8 cellular contexts compared by ENCODE assay signal in genomic region chr14:77588411-77589025, GRCh38. TPM values are rescaled to one million over a fixed set of nuclear protein-coding genes. Genes with fewer than 3 reads are reported as not detected.
DNase-seq lines count a peak whose midpoint lies in the region; ATAC-seq, FAIRE-seq and TF ChIP-seq lines count a peak whose summit lies in the region.
"Not testable (repeated sequence)": the region's sequence is repeated elsewhere in the genome, so short reads cannot be mapped to it uniquely, and the experiment has no call there.

No MANE protein-coding gene starts in this region.

- not testable (repeated sequence) for TF ChIP-seq CTCF in A673 (conservative IDR thresholded peaks at IDR 0.05; ENCODE audit: low read depth, low read length); chondrocyte (IDR thresholded peaks at IDR 0.05); right lobe of liver (IDR thresholded peaks at IDR 0.05)

- H3K36me3 ChIP-seq in A673 (ENCODE audit: insufficient read depth, low read length, poor library complexity, severe bottlenecking); right lobe of liver: not testable (repeated sequence)

- H3K27ac Mint-ChIP-seq in activated CD4-positive, alpha-beta T cell treated with anti-CD3 and anti-CD28 coated beads, Interleukin-2, amount 10 ng/mL, durations not matched to agents 24 days and 14 days, result not testable (repeated sequence)
- peak overlapping the region; percentile 54 for H3K27ac Mint-ChIP-seq in chondrocyte (ENCODE audit: unreplicated experiment)
- peak overlapping the region; percentile 40 for H3K27ac Mint-ChIP-seq in stimulated activated effector memory CD8-positive, alpha-beta T cell treated with anti-CD3 and anti-CD28 coated beads, Interleukin-12 subunit alpha, Interleukin-12 subunit beta, amount 100 ng/mL, for 72 hours

- not testable (repeated sequence) for H3K4me3 ChIP-seq in A673 (ENCODE audit: low read depth, low read length, poor library complexity, severe bottlenecking); right lobe of liver

- H3K4me1 Mint-ChIP-seq in activated CD4-positive, alpha-beta T cell treated with anti-CD3 and anti-CD28 coated beads, Interleukin-2, amount 10 ng/mL, durations not matched to agents 24 days and 14 days, result peaks cover 37% of the 10 kb centered on the region
- H3K4me1 Mint-ChIP-seq in chondrocyte (ENCODE audit: low read depth), result not testable (repeated sequence)
- peaks cover 34% of the 10 kb centered on the region for H3K4me1 Mint-ChIP-seq in stimulated activated effector memory CD8-positive, alpha-beta T cell treated with anti-CD3 and anti-CD28 coated beads, Interleukin-12 subunit alpha, Interleukin-12 subunit beta, amount 100 ng/mL, for 72 hours

- peak overlapping the region; percentile 53 for H3K4me3 Mint-ChIP-seq in activated CD4-positive, alpha-beta T cell treated with anti-CD3 and anti-CD28 coated beads, Interleukin-2, amount 10 ng/mL, durations not matched to agents 24 days and 14 days
- H3K4me3 Mint-ChIP-seq in chondrocyte (ENCODE audit: unreplicated experiment); stimulated activated effector memory CD8-positive, alpha-beta T cell treated with anti-CD3 and anti-CD28 coated beads, Interleukin-12 subunit alpha, Interleukin-12 subunit beta, amount 100 ng/mL, for 72 hours: not testable (repeated sequence)

- FAIRE-seq in GM12891 (lab: Jason Lieb, UNC), result peak; percentile 47

- peak; percentile 69 for ATAC-seq in GM19463 (IDR thresholded peaks at IDR 0.05; ENCODE audit: unreplicated experiment)
- peak; percentile 48 for ATAC-seq in HG02981 (IDR thresholded peaks at IDR 0.05; ENCODE audit: unreplicated experiment)
- ATAC-seq in right lobe of liver; stimulated activated effector memory CD8-positive, alpha-beta T cell treated with anti-CD3 and anti-CD28 coated beads, Interleukin-12 subunit alpha, Interleukin-12 subunit beta, amount 100 ng/mL, for 72 hours: not testable (repeated sequence)

- CTCF ChIA-PET in A673 (lab: Charles Lee), result interaction anchor here (0.7 kb wide), 1 partner anchor 250 kb away, joined by 3 read pairs; no protein-coding TSS in a partner anchor

- TF ChIP-seq POLR2A in GM12891 (IDR thresholded peaks at IDR 0.05; ENCODE audit: low read depth, low read length); right lobe of liver (IDR thresholded peaks at IDR 0.05): not testable (repeated sequence)

- 82% methylated on average over 10 of the region's 11 CpGs for WGBS in right lobe of liver (ENCODE audit: insufficient coverage, low coverage, low lambda C conversion rate, missing lambda C conversion rate)

- H3K4me1 ChIP-seq in A673 (ENCODE audit: insufficient read depth, low read length, poor library complexity, severe bottlenecking), result peaks cover 37% of the 10 kb centered on the region
- H3K4me1 ChIP-seq in right lobe of liver, result not testable (repeated sequence)

- H3K9me3 ChIP-seq in A673 (ENCODE audit: low read depth, low read length, poor library complexity, severe bottlenecking); right lobe of liver: not testable (repeated sequence)

- POLR2A ChIA-PET in A673 (lab: Charles Lee; ENCODE audit: low non-redundant PET), result interaction anchor here (0.7 kb wide), 1 partner anchor 25 kb away, joined by 3 read pairs; no protein-coding TSS in a partner anchor

- peaks cover 34% of the 10 kb centered on the region for H3K36me3 Mint-ChIP-seq in activated CD4-positive, alpha-beta T cell treated with anti-CD3 and anti-CD28 coated beads, Interleukin-2, amount 10 ng/mL, durations not matched to agents 24 days and 14 days (ENCODE audit: low read depth)
- not testable (repeated sequence) for H3K36me3 Mint-ChIP-seq in chondrocyte (ENCODE audit: low read depth); stimulated activated effector memory CD8-positive, alpha-beta T cell treated with anti-CD3 and anti-CD28 coated beads, Interleukin-12 subunit alpha, Interleukin-12 subunit beta, amount 100 ng/mL, for 72 hours

- DNase-seq in A673 (ENCODE audit: low spot score); GM12891 (ENCODE audit: insufficient read length, low spot score); activated CD4-positive, alpha-beta T cell treated with anti-CD3 and anti-CD28 coated beads, Interleukin-2, amount 10 ng/mL, durations not matched to agents 24 days and 14 days; chondrocyte (ENCODE audit: low spot score); right lobe of liver; stimulated activated effector memory CD8-positive, alpha-beta T cell treated with anti-CD3 and anti-CD28 coated beads, Interleukin-12 subunit alpha, Interleukin-12 subunit beta, amount 100 ng/mL, for 72 hours (ENCODE audit: low spot score in 2 of 2): not testable (repeated sequence)

- intact Hi-C loops in A673 (cut with micrococcal nuclease; ENCODE audit: unreplicated experiment); activated CD4-positive, alpha-beta T cell treated with anti-CD3 and anti-CD28 coated beads, Interleukin-2, amount 10 ng/mL, durations not matched to agents 24 days and 14 days (cut with micrococcal nuclease); right lobe of liver (cut with DNase I): not testable (repeated sequence)

- H3K27ac ChIP-seq in A673 (ENCODE audit: low read depth, low read length, poor library complexity, severe bottlenecking) (peak overlapping the region; percentile 27), right lobe of liver (peak overlapping the region in 2 of 3 donors; percentile 21 to 41)

- not testable (repeated sequence) for H3K27me3 Mint-ChIP-seq in activated CD4-positive, alpha-beta T cell treated with anti-CD3 and anti-CD28 coated beads, Interleukin-2, amount 10 ng/mL, durations not matched to agents 24 days and 14 days; chondrocyte (ENCODE audit: low read depth)

- BruUV-seq in A673 (replicated peaks; lab: Mats Ljungman, UMichigan), result not testable (repeated sequence)

- H3K9me3 Mint-ChIP-seq in activated CD4-positive, alpha-beta T cell treated with anti-CD3 and anti-CD28 coated beads, Interleukin-2, amount 10 ng/mL, durations not matched to agents 24 days and 14 days; chondrocyte (ENCODE audit: low read depth); stimulated activated effector memory CD8-positive, alpha-beta T cell treated with anti-CD3 and anti-CD28 coated beads, Interleukin-12 subunit alpha, Interleukin-12 subunit beta, amount 100 ng/mL, for 72 hours: not testable (repeated sequence)

- H3K27me3 ChIP-seq in A673 (replicated peaks; ENCODE audit: insufficient read depth, low read depth, low read length, poor library complexity); right lobe of liver: not testable (repeated sequence)

TF ChIP-seq in GM12891, 5 proteins besides CTCF, POLR2A, EP300 and RAD21:
- TF ChIP-seq PAX5 (IDR thresholded peaks at IDR 0.05; ENCODE audit: insufficient read depth, low read length, severe bottlenecking), result peak; percentile 62
TF ChIP-seq in GM12891: peak in this region for 1; not testable (repeated sequence) for 4.

RNA-seq across cellular contexts. Expression of gene SPTLC2, which starts 27.9 kb away (rescaled TPM):
- total RNA-seq in A673 (2021), result 17.3 and 19.0 TPM in 2 replicates
- polyA plus RNA-seq in GM12891 (2012; ENCODE audit: low read depth, missing spikeins), result 9.7 TPM
- total RNA-seq in activated CD4-positive, alpha-beta T cell treated with anti-CD3 and anti-CD28 coated beads, Interleukin-2, amount 10 ng/mL, durations not matched to agents 24 days and 14 days, result 26.6 and 28.3 TPM in 2 replicates
- 25.3 to 30.1 TPM (median 29.1 TPM) in 3 replicates for total RNA-seq in chondrocyte
- 10 to 100 TPM in 3 of 6 experiments, 1 to 10 TPM in 3; 5.9 to 16.4 (median 10.7) TPM for total RNA-seq in right lobe of liver
